Comparison of ENCODE assay signal across 1 cellular context in genomic region chr21:44618909-44619308, GRCh38.
TF ChIP-seq lines count a peak whose summit lies in the region.

No MANE protein-coding gene starts in this region.

TF ChIP-seq in HepG2, 621 proteins besides CTCF, POLR2A, EP300 and RAD21:
- TF ChIP-seq RARA (CRISPR knock-in tag; IDR thresholded peaks at IDR 0.05) (0 out of 2 replicates have a peak, but pooled peaks have one; percentile 7), GABPA (IDR thresholded peaks at IDR 0.05; ENCODE audit: low read depth, low read length) (no peak), GABPA (CRISPR knock-in tag; IDR thresholded peaks at IDR 0.05; ENCODE audit: low read depth) (peak; percentile 34; the same call in 1 of the 2 replicates), TFE3 (CRISPR knock-in tag; IDR thresholded peaks at IDR 0.05) (no peak)
